Comparison of ENCODE assay signal across 9 cellular contexts in genomic region chr2:26504002-26504401, GRCh38. TPM values are rescaled to one million over a fixed set of nuclear protein-coding genes. Genes with fewer than 3 reads are reported as not detected.
A peak's percentile ranks its signal among the peaks of the same experiment; 100 is the strongest.
DNase-seq lines count a peak whose midpoint lies in the region; ATAC-seq and TF ChIP-seq lines count a peak whose summit lies in the region.
"Had no signal": no experiment of that assay in that cellular context is flagged by ENCODE, and none has a peak within 500 bp of the region (broad histone marks: within the 10 kb centered on the region; RNA-seq: fewer than 3 reads in every experiment).

No MANE protein-coding gene starts in this region.

- peaks cover 3 to 10% (median 8%) of the 10 kb centered on the region in 3 donors for H3K4me1 Mint-ChIP-seq in CD8-positive, alpha-beta memory T cell
- H3K4me1 Mint-ChIP-seq in natural killer cell treated with Interleukin-12 subunit alpha and Interleukin-12 subunit beta and Interleukin-15 and Interleukin-18, amount 100 ng/mL, for 72 hours (ENCODE audit: low read depth in 2 of 2) = peaks cover 0 to 8% of the 10 kb centered on the region in 2 donors

- peaks cover 2% of the 10 kb centered on the region for H3K27me3 ChIP-seq in CD8-positive, alpha-beta memory T cell (ENCODE audit: insufficient read depth, low read length, poor library complexity, severe bottlenecking)
- no peaks in the 10 kb centered on the region for H3K27me3 ChIP-seq in body of pancreas

- TF ChIP-seq POLR2A in body of pancreas (IDR thresholded peaks at IDR 0.05) = no peak

- H3K27ac ChIP-seq in CD8-positive, alpha-beta memory T cell (ENCODE audit: low read depth, low read length) = peak overlapping the region; percentile 32
- no peak overlapping the region for H3K27ac ChIP-seq in body of pancreas

- H3K27ac Mint-ChIP-seq in CD8-positive, alpha-beta memory T cell = peak overlapping the region in 3 of 8 donors; percentile 17 to 61 (median 58)
- no peak overlapping the region for H3K27ac Mint-ChIP-seq in natural killer cell treated with Interleukin-12 subunit alpha and Interleukin-12 subunit beta and Interleukin-15 and Interleukin-18, amount 100 ng/mL, for 72 hours

- peaks cover 0 to 5% of the 10 kb centered on the region in 2 donors for H3K27me3 Mint-ChIP-seq in CD8-positive, alpha-beta memory T cell
- peaks cover 3 to 16% of the 10 kb centered on the region in 2 donors for H3K27me3 Mint-ChIP-seq in natural killer cell treated with Interleukin-12 subunit alpha and Interleukin-12 subunit beta and Interleukin-15 and Interleukin-18, amount 100 ng/mL, for 72 hours

- H3K9me3 ChIP-seq in CD8-positive, alpha-beta memory T cell (ENCODE audit: low read length) = no peaks in the 10 kb centered on the region
- H3K9me3 ChIP-seq in body of pancreas = no peaks in the 10 kb centered on the region

- no peak for DNase-seq in CD8-positive, alpha-beta memory T cell
- no peak for DNase-seq in Jurkat, Clone E6-1 (ENCODE audit: low read depth, low spot score)
- DNase-seq in cerebellar cortex (ENCODE audit: low spot score) (peak; percentile 26), NCI-H345 (lab: John Stamatoyannopoulos, UW) (no peak), foreskin melanocyte (no peak), body of pancreas (no peak)
- DNase-seq in natural killer cell treated with Interleukin-12 subunit alpha and Interleukin-12 subunit beta and Interleukin-15 and Interleukin-18, amount 100 ng/mL, for 72 hours (ENCODE audit: low spot score) = no peak

- no peaks in the 10 kb centered on the region for H3K36me3 Mint-ChIP-seq in CD8-positive, alpha-beta memory T cell
- no peaks in the 10 kb centered on the region for H3K36me3 Mint-ChIP-seq in natural killer cell treated with Interleukin-12 subunit alpha and Interleukin-12 subunit beta and Interleukin-15 and Interleukin-18, amount 100 ng/mL, for 72 hours
- H3K36me3 Mint-ChIP-seq: activated naive CD4-positive, alpha-beta T cell treated with anti-CD3 and anti-CD28 coated beads, Interleukin-2, amount 50 U/mL, for 72 hours had no signal

- no peaks in the 10 kb centered on the region for H3K9me3 Mint-ChIP-seq in CD8-positive, alpha-beta memory T cell
- no peaks in the 10 kb centered on the region for H3K9me3 Mint-ChIP-seq in natural killer cell treated with Interleukin-12 subunit alpha and Interleukin-12 subunit beta and Interleukin-15 and Interleukin-18, amount 100 ng/mL, for 72 hours
- H3K9me3 Mint-ChIP-seq: activated naive CD4-positive, alpha-beta T cell treated with anti-CD3 and anti-CD28 coated beads, Interleukin-2, amount 50 U/mL, for 72 hours had no signal

- 40 to 47% methylated on average over 12 to 13 of the region's 13 CpGs for WGBS in body of pancreas, 2 donors

- CTCF ChIA-PET in CD8-positive, alpha-beta memory T cell (lab: Charles Lee) = interaction anchor here (0.6 to 2.9 kb wide), 6 partner anchors 9 to 86 kb away, joined by 3 to 11 read pairs (median 4); no protein-coding TSS in a partner anchor

- H3K4me3 Mint-ChIP-seq in CD8-positive, alpha-beta memory T cell = peak overlapping the region; percentile 39 to 89 (median 81)
- H3K4me3 Mint-ChIP-seq in natural killer cell treated with Interleukin-12 subunit alpha and Interleukin-12 subunit beta and Interleukin-15 and Interleukin-18, amount 100 ng/mL, for 72 hours = peak overlapping the region; percentile 48

- no peak for TF ChIP-seq CTCF in body of pancreas (IDR thresholded peaks at IDR 0.05)

- POLR2A ChIA-PET in CD8-positive, alpha-beta memory T cell (lab: Charles Lee) = no interaction called here

- no peaks in the 10 kb centered on the region for H3K36me3 ChIP-seq in CD8-positive, alpha-beta memory T cell (ENCODE audit: insufficient read depth, low read length)
- no peaks in the 10 kb centered on the region for H3K36me3 ChIP-seq in body of pancreas (replicated peaks in 1 of 2; ENCODE audit: insufficient read depth in 1 of 2, low read depth in 2 of 2)

- ATAC-seq in natural killer cell treated with Interleukin-12 subunit alpha and Interleukin-12 subunit beta and Interleukin-15 and Interleukin-18, amount 100 ng/mL, for 72 hours = no peak
- ATAC-seq in GM21786 (IDR thresholded peaks at IDR 0.05; ENCODE audit: unreplicated experiment) (no peak), body of pancreas (no peak)

- intact Hi-C loops in body of pancreas (cut with DNase I) = no loop called here

- H3K4me1 ChIP-seq in CD8-positive, alpha-beta memory T cell (ENCODE audit: insufficient read depth, low read length) = peaks cover 6% of the 10 kb centered on the region
- peaks cover 14% of the 10 kb centered on the region for H3K4me1 ChIP-seq in body of pancreas

- H3K4me3 ChIP-seq in CD8-positive, alpha-beta memory T cell (ENCODE audit: low read length) = peak overlapping the region; percentile 47
- peak overlapping the region; percentile 53 for H3K4me3 ChIP-seq in Jurkat, Clone E6-1 (ENCODE audit: low read length)
- peak overlapping the region in 1 of 2 donors; percentile 55 for H3K4me3 ChIP-seq in body of pancreas

RNA-seq across cellular contexts. Expression of gene OTOF, which starts 26.1 kb away (rescaled TPM):
- 1 to 10 TPM; 1.7 to 2.6 TPM for total RNA-seq in CD8-positive, alpha-beta memory T cell
- polyA plus RNA-seq in CD8-positive, alpha-beta memory T cell = 1.7 TPM
- 0.73 TPM for polyA plus RNA-seq in Jurkat, Clone E6-1 (2012; ENCODE audit: insufficient read depth, insufficient read length)
- under 1 TPM; 0.50 to 0.57 TPM for total RNA-seq in natural killer cell treated with Interleukin-12 subunit alpha and Interleukin-12 subunit beta and Interleukin-15 and Interleukin-18, amount 100 ng/mL, for 72 hours
- under 1 TPM in 1 of 2 donors, not detected in 1; 0.26 TPM for total RNA-seq in body of pancreas
